ENCODE assay signal across 33 cellular contexts in the genomic region with DNA sequence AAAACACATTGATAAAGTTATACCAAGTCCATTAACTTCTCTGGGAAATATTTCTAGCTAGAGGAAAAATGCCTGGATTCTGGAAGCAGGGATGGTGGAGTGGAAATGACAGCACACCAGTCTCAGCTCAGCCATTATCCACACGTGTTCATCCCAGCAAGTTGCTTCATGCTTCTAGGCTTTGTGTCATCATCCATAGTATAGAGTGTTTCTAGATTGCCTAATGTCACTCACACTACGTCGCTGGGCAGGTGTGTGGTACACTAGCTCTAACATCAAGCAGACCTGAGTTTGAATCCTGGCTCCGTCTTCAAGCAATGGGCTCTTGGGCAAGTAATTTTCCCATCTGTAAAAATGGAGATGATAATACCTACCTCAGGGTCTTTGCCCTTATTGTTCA.
"Had no signal": no experiment of that assay in that cellular context is flagged by ENCODE, and none has a peak within 500 bp of the region (broad histone marks: within the 10 kb centered on the region; RNA-seq: fewer than 3 reads in every experiment).

No MANE protein-coding gene starts in this region.

- H3K9me3 ChIP-seq: ascending aorta had no signal

- H3K4me3 Mint-ChIP-seq: activated B cell treated with CpG ODN at 0.5 μM for 24 hours; activated CD4-positive, alpha-beta memory T cell treated with anti-CD3 and anti-CD28 coated beads for 36 hours; activated CD4-positive, alpha-beta T cell treated with anti-CD3 and anti-CD28 coated beads, Interleukin-2, amount 10 ng/mL, durations not matched to agents 24 days and 14 days; activated CD8-positive, alpha-beta T cell treated with anti-CD3 and anti-CD28 coated beads for 36 hours; activated naive CD4-positive, alpha-beta T cell treated with anti-CD3 and anti-CD28 coated beads, Interleukin-2, amount 10 ng/mL, durations not matched to agents 7 days and 5 days; activated naive CD4-positive, alpha-beta T cell treated with anti-CD3 and anti-CD28 coated beads, Interleukin-2, amount 50 U/mL, for 24 hours; activated naive CD8-positive, alpha-beta T cell; activated naive CD8-positive, alpha-beta T cell treated with anti-CD3 and anti-CD28 coated beads, Interleukin-2, amount 10 ng/mL, durations not matched to agents 7 days and 5 days; activated naive CD8-positive, alpha-beta T cell treated with anti-CD3 and anti-CD28 coated beads, Interleukin-2, amount 50 U/mL, for 24 hours; brain; T-helper 1 cell treated with Interleukin-12 subunit alpha and Interleukin-12 subunit beta and Interleukin-4 antibody, amounts not matched to agents 30 μg/mL and 1 μg/mL, for 36 hours; T-helper 2 cell treated with Interferon-gamma antibody and Interleukin-4, amounts not matched to agents 5 μg/mL and 100 μg/mL, for 36 hours had no signal

- H3K36me3 Mint-ChIP-seq: activated CD4-positive, alpha-beta memory T cell treated with anti-CD3 and anti-CD28 coated beads for 36 hours; activated naive CD4-positive, alpha-beta T cell treated with anti-CD3 and anti-CD28 coated beads, Interleukin-2, amount 10 ng/mL, durations not matched to agents 7 days and 5 days; activated naive CD4-positive, alpha-beta T cell treated with anti-CD3 and anti-CD28 coated beads, Interleukin-2, amount 50 U/mL, for 24 hours; activated naive CD8-positive, alpha-beta T cell; activated naive CD8-positive, alpha-beta T cell treated with anti-CD3 and anti-CD28 coated beads, Interleukin-2, amount 10 ng/mL, durations not matched to agents 7 days and 5 days; brain had no signal

- FAIRE-seq: TTC549 had no signal

- H3K27ac Mint-ChIP-seq: activated B cell treated with CpG ODN at 0.5 μM for 24 hours; activated CD4-positive, alpha-beta memory T cell treated with anti-CD3 and anti-CD28 coated beads for 36 hours; activated CD4-positive, alpha-beta T cell treated with anti-CD3 and anti-CD28 coated beads, Interleukin-2, amount 10 ng/mL, durations not matched to agents 24 days and 14 days; activated CD8-positive, alpha-beta T cell treated with anti-CD3 and anti-CD28 coated beads for 36 hours; activated naive CD4-positive, alpha-beta T cell treated with anti-CD3 and anti-CD28 coated beads, Interleukin-2, amount 10 ng/mL, durations not matched to agents 7 days and 5 days; activated naive CD4-positive, alpha-beta T cell treated with anti-CD3 and anti-CD28 coated beads, Interleukin-2, amount 50 U/mL, for 24 hours; activated naive CD8-positive, alpha-beta T cell; activated naive CD8-positive, alpha-beta T cell treated with anti-CD3 and anti-CD28 coated beads, Interleukin-2, amount 10 ng/mL, durations not matched to agents 7 days and 5 days; activated naive CD8-positive, alpha-beta T cell treated with anti-CD3 and anti-CD28 coated beads, Interleukin-2, amount 50 U/mL, for 24 hours; activated T-helper 2 cell treated with anti-CD3 and anti-CD28 coated beads, Interferon-gamma antibody, Interleukin-2, Interleukin-4, amounts not matched to agents 10 μg/mL and 5 μg/mL and 100 μg/mL, durations not matched to agents 14 hours and 24 hours and 36 hours; brain; T-helper 1 cell treated with Interleukin-12 subunit alpha and Interleukin-12 subunit beta and Interleukin-4 antibody, amounts not matched to agents 30 μg/mL and 1 μg/mL, for 36 hours; T-helper 2 cell treated with Interferon-gamma antibody and Interleukin-4, amounts not matched to agents 5 μg/mL and 100 μg/mL, for 36 hours had no signal

- ATAC-seq: activated CD8-positive, alpha-beta T cell treated with anti-CD3 and anti-CD28 coated beads for 36 hours; activated naive CD8-positive, alpha-beta T cell treated with anti-CD3 and anti-CD28 coated beads, Interleukin-2, amount 50 U/mL, for 24 hours had no signal

- DNase-seq: activated B cell treated with CpG ODN at 0.5 μM for 24 hours; activated CD4-positive, alpha-beta memory T cell treated with anti-CD3 and anti-CD28 coated beads for 36 hours; activated CD4-positive, alpha-beta T cell treated with anti-CD3 and anti-CD28 coated beads for 4 hours; activated CD4-positive, alpha-beta T cell treated with anti-CD3 and anti-CD28 coated beads, Interleukin-2, amount 10 ng/mL, durations not matched to agents 24 days and 14 days; activated CD4-positive, alpha-beta T cell treated with anti-CD3 and anti-CD28 coated beads, Interleukin-2, amount 50 U/mL, for 1 hour; activated CD4-positive, alpha-beta T cell treated with anti-CD3 and anti-CD28 coated beads, Interleukin-2, amount 50 U/mL, for 4 hours; activated CD4-positive, CD25-positive, alpha-beta regulatory T cell treated with anti-CD3 and anti-CD28 coated beads, Interleukin-2, amount 50 U/mL, for 72 hours; activated CD8-positive, alpha-beta memory T cell treated with anti-CD3 and anti-CD28 coated beads, Interleukin-2, amount 50 U/mL, for 4 hours; activated CD8-positive, alpha-beta T cell treated with anti-CD3 and anti-CD28 coated beads for 36 hours; activated effector memory CD4-positive, alpha-beta T cell treated with Interleukin-2 at 50 U/mL for 16 hours; activated gamma-delta T cell; activated naive CD4-positive, alpha-beta T cell treated with anti-CD3 and anti-CD28 coated beads, Interleukin-2, amount 10 ng/mL, durations not matched to agents 7 days and 5 days; activated naive CD4-positive, alpha-beta T cell treated with Interleukin-2 at 50 U/mL for 16 hours; activated naive CD8-positive, alpha-beta T cell treated with anti-CD3 and anti-CD28 coated beads, Interleukin-2, amount 10 ng/mL, durations not matched to agents 7 days and 5 days; activated naive CD8-positive, alpha-beta T cell treated with anti-CD3 and anti-CD28 coated beads, Interleukin-2, amount 50 U/mL, for 24 hours; activated T-cell treated with anti-CD3 and anti-CD28 coated beads for 4 hours; activated T-cell treated with anti-CD3 and anti-CD28 coated beads, Interleukin-2, amount 50 U/mL, for 1 hour; activated T-cell treated with anti-CD3 and anti-CD28 coated beads, Interleukin-2, amount 50 U/mL, for 48 hours; amygdala; anterior cingulate cortex; central memory CD4-positive, alpha-beta T cell; T-helper 1 cell; T-helper 2 cell; T-helper 9 cell had no signal

- H3K4me1 ChIP-seq: ascending aorta had no signal

- H3K27me3 ChIP-seq: ascending aorta had no signal

- H3K4me3 ChIP-seq: ascending aorta had no signal

- H3K27ac ChIP-seq: ascending aorta, VCaP had no signal

- H3K36me3 ChIP-seq: ascending aorta had no signal

- H3K9me3 Mint-ChIP-seq: activated B cell treated with CpG ODN at 0.5 μM for 24 hours; activated CD4-positive, alpha-beta memory T cell treated with anti-CD3 and anti-CD28 coated beads for 36 hours; activated CD4-positive, alpha-beta T cell treated with anti-CD3 and anti-CD28 coated beads, Interleukin-2, amount 10 ng/mL, durations not matched to agents 24 days and 14 days; activated naive CD4-positive, alpha-beta T cell treated with anti-CD3 and anti-CD28 coated beads, Interleukin-2, amount 10 ng/mL, durations not matched to agents 7 days and 5 days; activated naive CD8-positive, alpha-beta T cell treated with anti-CD3 and anti-CD28 coated beads, Interleukin-2, amount 10 ng/mL, durations not matched to agents 7 days and 5 days; T-helper 2 cell treated with Interferon-gamma antibody and Interleukin-4, amounts not matched to agents 5 μg/mL and 100 μg/mL, for 36 hours had no signal

- H3K4me1 Mint-ChIP-seq: activated B cell treated with CpG ODN at 0.5 μM for 24 hours; activated CD4-positive, alpha-beta T cell treated with anti-CD3 and anti-CD28 coated beads, Interleukin-2, amount 10 ng/mL, durations not matched to agents 24 days and 14 days; activated naive CD4-positive, alpha-beta T cell treated with anti-CD3 and anti-CD28 coated beads, Interleukin-2, amount 10 ng/mL, durations not matched to agents 7 days and 5 days; activated naive CD4-positive, alpha-beta T cell treated with anti-CD3 and anti-CD28 coated beads, Interleukin-2, amount 50 U/mL, for 24 hours; activated naive CD8-positive, alpha-beta T cell treated with anti-CD3 and anti-CD28 coated beads, Interleukin-2, amount 10 ng/mL, durations not matched to agents 7 days and 5 days; activated naive CD8-positive, alpha-beta T cell treated with anti-CD3 and anti-CD28 coated beads, Interleukin-2, amount 50 U/mL, for 24 hours; brain had no signal

- H3K27me3 Mint-ChIP-seq: activated B cell treated with CpG ODN at 0.5 μM for 24 hours; activated CD4-positive, alpha-beta memory T cell treated with anti-CD3 and anti-CD28 coated beads for 36 hours; activated CD4-positive, alpha-beta T cell treated with anti-CD3 and anti-CD28 coated beads, Interleukin-2, amount 10 ng/mL, durations not matched to agents 24 days and 14 days; activated CD8-positive, alpha-beta T cell treated with anti-CD3 and anti-CD28 coated beads for 36 hours; activated naive CD4-positive, alpha-beta T cell treated with anti-CD3 and anti-CD28 coated beads, Interleukin-2, amount 10 ng/mL, durations not matched to agents 7 days and 5 days; activated naive CD8-positive, alpha-beta T cell; activated naive CD8-positive, alpha-beta T cell treated with anti-CD3 and anti-CD28 coated beads, Interleukin-2, amount 10 ng/mL, durations not matched to agents 7 days and 5 days; activated naive CD8-positive, alpha-beta T cell treated with anti-CD3 and anti-CD28 coated beads, Interleukin-2, amount 50 U/mL, for 24 hours had no signal
